13 cellular contexts compared by ENCODE assay signal in the genomic region with DNA sequence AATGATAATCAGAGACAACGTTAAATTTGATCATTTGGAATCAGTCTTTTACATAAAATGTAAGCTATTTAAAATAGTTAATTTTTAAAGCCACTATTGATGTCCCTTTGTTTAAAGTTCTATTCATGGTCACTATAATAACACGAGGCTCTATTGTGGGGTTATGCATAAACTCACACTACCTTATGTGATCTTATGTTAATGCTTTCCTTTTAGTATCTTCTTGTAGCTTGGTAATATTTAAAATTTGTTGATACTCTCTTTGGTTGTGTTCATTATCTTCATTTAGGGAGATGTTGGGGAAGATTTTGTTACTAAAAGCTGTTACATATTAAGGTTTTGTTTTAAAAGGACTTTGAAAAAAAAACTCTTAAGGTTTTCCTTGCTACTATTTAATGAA. TPM values are rescaled to one million over a fixed set of nuclear protein-coding genes. Genes with fewer than 3 reads are reported as not detected.
DNase-seq lines count a peak whose midpoint lies in the region; ATAC-seq, FAIRE-seq and TF ChIP-seq lines count a peak whose summit lies in the region.
"Had no signal": no experiment of that assay in that cellular context is flagged by ENCODE, and none has a peak within 500 bp of the region (broad histone marks: within the 10 kb centered on the region; RNA-seq: fewer than 3 reads in every experiment).

No MANE protein-coding gene starts in this region.

- H3K4me1 Mint-ChIP-seq in brain (peaks cover 92% of the 10 kb centered on the region), nephron (peaks cover 56% of the 10 kb centered on the region)
- peaks cover 21 to 34% of the 10 kb centered on the region in 2 donors for H3K4me1 Mint-ChIP-seq in natural killer cell treated with Interleukin-12 subunit alpha and Interleukin-12 subunit beta and Interleukin-15 and Interleukin-18, amount 100 ng/mL, for 72 hours (ENCODE audit: low read depth in 2 of 2)

- H3K4me3 ChIP-seq in BJ (ENCODE audit: low read depth, low read length) (0 out of 2 replicates have a peak overlapping the region, but pooled peaks have one; percentile 10), small intestine (ENCODE audit: low read depth in 1 of 2, low read length in 2 of 2) (no peak overlapping the region)
- H3K4me3 ChIP-seq: mucosa of descending colon had no signal

- FAIRE-seq in small intestine (lab: Jason Lieb, UNC) = no peak

- H3K9me3 ChIP-seq in small intestine (ENCODE audit: control insufficient read depth, low read depth) = no peaks in the 10 kb centered on the region
- H3K9me3 ChIP-seq: mucosa of descending colon had no signal

- peaks cover 18% of the 10 kb centered on the region for H3K27me3 Mint-ChIP-seq in brain
- no peaks in the 10 kb centered on the region for H3K27me3 Mint-ChIP-seq in nephron (ENCODE audit: low read depth)
- no peaks in the 10 kb centered on the region for H3K27me3 Mint-ChIP-seq in natural killer cell treated with Interleukin-12 subunit alpha and Interleukin-12 subunit beta and Interleukin-15 and Interleukin-18, amount 100 ng/mL, for 72 hours
- H3K27me3 Mint-ChIP-seq: stimulated activated memory B cell treated with anti-CD40 and anti-IgM and Interleukin-4, amounts not matched to agents 10 μg/mL and 1 μg/mL and 100 μg/mL, for 72 hours had no signal

- H3K27ac Mint-ChIP-seq in brain (peak overlapping the region; percentile 64 to 97 (median 96)), nephron (peak overlapping the region; percentile 73 to 84 (median 79))
- no peak overlapping the region for H3K27ac Mint-ChIP-seq in natural killer cell treated with Interleukin-12 subunit alpha and Interleukin-12 subunit beta and Interleukin-15 and Interleukin-18, amount 100 ng/mL, for 72 hours
- H3K27ac Mint-ChIP-seq: stimulated activated memory B cell treated with anti-CD40 and anti-IgM and Interleukin-4, amounts not matched to agents 10 μg/mL and 1 μg/mL and 100 μg/mL, for 72 hours had no signal

- TF ChIP-seq CTCF in 22Rv1 (IDR thresholded peaks at IDR 0.05) (no peak), BJ (IDR thresholded peaks at IDR 0.05; ENCODE audit: insufficient read depth, low read depth, low read length) (no peak), brain (conservative IDR thresholded peaks at IDR 0.05) (no peak), nephron (IDR thresholded peaks at IDR 0.05; ENCODE audit: unreplicated experiment in 3 of 3) (no peak)

- DNase-seq in BJ (ENCODE audit: low read depth) (no peak), small intestine (no peak), middle frontal gyrus (ENCODE audit: extremely low spot score, low spot score) (no peak)
- DNase-seq in natural killer cell treated with Interleukin-12 subunit alpha and Interleukin-12 subunit beta and Interleukin-15 and Interleukin-18, amount 100 ng/mL, for 72 hours (ENCODE audit: low spot score) = no peak
- DNase-seq: activated effector memory CD4-positive, alpha-beta T cell treated with anti-CD3 and anti-CD28 coated beads, Interleukin-2, amount 50 U/mL, for 16 hours; DMS79 treated with DMSO at 0.1 percent for 48 hours; MV-4-11; NK-92 treated with Interleukin-12 subunit alpha and Interleukin-12 subunit beta, amount 100 ng/mL, for 24 hours had no signal

- no peak for ATAC-seq in natural killer cell treated with Interleukin-12 subunit alpha and Interleukin-12 subunit beta and Interleukin-15 and Interleukin-18, amount 100 ng/mL, for 72 hours
- ATAC-seq: stimulated activated memory B cell treated with anti-CD40 and anti-IgM and Interleukin-4, amounts not matched to agents 10 μg/mL and 1 μg/mL and 100 μg/mL, for 72 hours had no signal

- H3K36me3 ChIP-seq in BJ (ENCODE audit: control insufficient read depth, insufficient read depth, low read length) = no peaks in the 10 kb centered on the region
- H3K36me3 ChIP-seq in small intestine (ENCODE audit: control insufficient read depth in 2 of 2, insufficient read depth in 2 of 2, low read length in 2 of 2) = no peaks in the 10 kb centered on the region

- H3K36me3 Mint-ChIP-seq in brain (peaks cover 14% of the 10 kb centered on the region), nephron (ENCODE audit: low read depth) (peaks cover 8% of the 10 kb centered on the region)
- H3K36me3 Mint-ChIP-seq in natural killer cell treated with Interleukin-12 subunit alpha and Interleukin-12 subunit beta and Interleukin-15 and Interleukin-18, amount 100 ng/mL, for 72 hours = no peaks in the 10 kb centered on the region
- H3K36me3 Mint-ChIP-seq: stimulated activated memory B cell treated with anti-CD40 and anti-IgM and Interleukin-4, amounts not matched to agents 10 μg/mL and 1 μg/mL and 100 μg/mL, for 72 hours had no signal

- peaks cover 0 to 4% of the 10 kb centered on the region in 2 donors for H3K4me1 ChIP-seq in small intestine (ENCODE audit: control insufficient read depth in 2 of 2, insufficient read depth in 1 of 2, low read depth in 1 of 2, low read length in 1 of 2)

- peak overlapping the region; percentile 85 to 91 (median 87) for H3K4me3 Mint-ChIP-seq in brain
- peak overlapping the region; percentile 73 to 90 (median 86) for H3K4me3 Mint-ChIP-seq in nephron
- H3K4me3 Mint-ChIP-seq in natural killer cell treated with Interleukin-12 subunit alpha and Interleukin-12 subunit beta and Interleukin-15 and Interleukin-18, amount 100 ng/mL, for 72 hours = no peak overlapping the region
- H3K4me3 Mint-ChIP-seq: stimulated activated memory B cell treated with anti-CD40 and anti-IgM and Interleukin-4, amounts not matched to agents 10 μg/mL and 1 μg/mL and 100 μg/mL, for 72 hours had no signal

- 0 out of 2 replicates have a peak overlapping the region, but pooled peaks have one; percentile 33 for H3K27ac ChIP-seq in 22Rv1
- H3K27ac ChIP-seq in small intestine (ENCODE audit: low read depth in 1 of 2, low read length in 1 of 2) = no peak overlapping the region

- CTCF ChIA-PET in BJ (lab: Yijun Ruan, JAX) = interaction anchor here (0.6 to 2.6 kb wide), 3 partner anchors 60 to 154 kb away, joined by 3 to 13 read pairs (median 4); no protein-coding TSS in a partner anchor

- 45 to 54% (median 50%) methylated on average over 2 of the region's 2 CpGs for WGBS in small intestine, 3 donors

- H3K9me3 Mint-ChIP-seq in brain (peaks cover 0 to under 1% (median 0%) of the 10 kb centered on the region in 5 experiments), nephron (no peaks in the 10 kb centered on the region)
- H3K9me3 Mint-ChIP-seq in natural killer cell treated with Interleukin-12 subunit alpha and Interleukin-12 subunit beta and Interleukin-15 and Interleukin-18, amount 100 ng/mL, for 72 hours = no peaks in the 10 kb centered on the region
- H3K9me3 Mint-ChIP-seq: stimulated activated memory B cell treated with anti-CD40 and anti-IgM and Interleukin-4, amounts not matched to agents 10 μg/mL and 1 μg/mL and 100 μg/mL, for 72 hours had no signal

- POLR2A ChIA-PET in BJ (lab: Charles Lee) = interaction anchor here (0.5 kb wide), 1 partner anchor 1206 kb away, joined by 5 read pairs; no protein-coding TSS in a partner anchor

- H3K27me3 ChIP-seq in BJ (ENCODE audit: control insufficient read depth, insufficient read depth, low read length) (no peaks in the 10 kb centered on the region), small intestine (ENCODE audit: control insufficient read depth in 2 of 2, insufficient read depth in 2 of 2, low read length in 2 of 2) (no peaks in the 10 kb centered on the region)

RNA-seq across cellular contexts. Expression of gene B3GALT2, which starts 1.2 kb away (rescaled TPM):
- polyA plus RNA-seq in BJ (2011; rRNA removed) = 1.5 and 3.7 TPM in 2 replicates
- polyA minus RNA-seq in BJ (2011; rRNA and poly(A)+ RNA removed) = 0.90 and 1.0 TPM in 2 replicates
- 2.3 TPM for polyA plus RNA-seq in brain (ENCODE audit: insufficient read depth, low read depth, low replicate concordance)
- not detected for total RNA-seq in natural killer cell treated with Interleukin-12 subunit alpha and Interleukin-12 subunit beta and Interleukin-15 and Interleukin-18, amount 100 ng/mL, for 72 hours
- polyA plus RNA-seq in small intestine = 1 to 10 TPM in 1 of 3 donors, under 1 TPM in 2; 0.45 to 1.1 (median 0.60) TPM

Comparison
In these comparisons a context has a peak if more than half of its experiments do, and no peak if none do; other contexts are left out.
1. H3K27ac Mint-ChIP-seq: peak in brain (5 of 5) and nephron (3 of 3); none in natural killer cell treated with Interleukin-12 subunit alpha and Interleukin-12 subunit beta and Interleukin-15 and Interleukin-18, amount 100 ng/mL, for 72 hours (0 of 2).